Comparison of ENCODE assay signal across 26 cellular contexts in genomic region chr1:69535490-69535889, GRCh38. TPM values are rescaled to one million over a fixed set of nuclear protein-coding genes. Genes with fewer than 3 reads are reported as not detected.
"Had no signal": no experiment of that assay in that cellular context is flagged by ENCODE, and none has a peak within 500 bp of the region (broad histone marks: within the 10 kb centered on the region; RNA-seq: fewer than 3 reads in every experiment).

No MANE protein-coding gene starts in this region.

- H3K4me3 Mint-ChIP-seq: dendritic cell treated with granulocyte-macrophage colony-stimulating factor and Interleukin-4, amounts not matched to agents 40 ng/mL and 50 ng/mL, for 4 days; naive thymus-derived CD8-positive, alpha-beta T cell; stimulated activated memory B cell treated with anti-CD40 and anti-IgM and Interleukin-4, amounts not matched to agents 10 μg/mL and 1 μg/mL and 100 μg/mL, for 72 hours; type B pancreatic cell had no signal

- H3K27me3 Mint-ChIP-seq: dendritic cell treated with granulocyte-macrophage colony-stimulating factor and Interleukin-4, amounts not matched to agents 40 ng/mL and 50 ng/mL, for 4 days; naive thymus-derived CD8-positive, alpha-beta T cell; stimulated activated memory B cell treated with anti-CD40 and anti-IgM and Interleukin-4, amounts not matched to agents 10 μg/mL and 1 μg/mL and 100 μg/mL, for 72 hours had no signal

- H3K9me3 Mint-ChIP-seq: dendritic cell treated with granulocyte-macrophage colony-stimulating factor and Interleukin-4, amounts not matched to agents 40 ng/mL and 50 ng/mL, for 4 days had no signal

- H3K4me1 ChIP-seq: colonic mucosa, esophagus muscularis mucosa, psoas muscle, sigmoid colon, testis, tibial artery had no signal

- H3K9me3 ChIP-seq: colonic mucosa, esophagus muscularis mucosa, ovary, psoas muscle, sigmoid colon, testis, tibial artery had no signal

- H3K4me3 ChIP-seq: colonic mucosa, esophagus muscularis mucosa, ovary, psoas muscle, sigmoid colon, testis, tibial artery had no signal

- H3K27ac Mint-ChIP-seq: dendritic cell treated with granulocyte-macrophage colony-stimulating factor and Interleukin-4, amounts not matched to agents 40 ng/mL and 50 ng/mL, for 4 days; naive thymus-derived CD8-positive, alpha-beta T cell; stimulated activated memory B cell treated with anti-CD40 and anti-IgM and Interleukin-4, amounts not matched to agents 10 μg/mL and 1 μg/mL and 100 μg/mL, for 72 hours; type B pancreatic cell had no signal

- ATAC-seq: left lobe of liver; naive thymus-derived CD8-positive, alpha-beta T cell; psoas muscle; right cardiac atrium; stimulated activated memory B cell treated with anti-CD40 and anti-IgM and Interleukin-4, amounts not matched to agents 10 μg/mL and 1 μg/mL and 100 μg/mL, for 72 hours; stimulated activated naive CD8-positive, alpha-beta T cell treated with anti-CD3 and anti-CD28 coated beads, Interleukin-15, Interleukin-2, amounts not matched to agents 100 U/mL and 50 U/mL, for 24 hours had no signal

- H3K4me1 Mint-ChIP-seq: naive thymus-derived CD8-positive, alpha-beta T cell; stimulated activated memory B cell treated with anti-CD40 and anti-IgM and Interleukin-4, amounts not matched to agents 10 μg/mL and 1 μg/mL and 100 μg/mL, for 72 hours had no signal

- H3K27ac ChIP-seq: colonic mucosa, esophagus muscularis mucosa, ovary, psoas muscle, sigmoid colon, testis, tibial artery had no signal

- H3K36me3 Mint-ChIP-seq: naive thymus-derived CD8-positive, alpha-beta T cell; stimulated activated memory B cell treated with anti-CD40 and anti-IgM and Interleukin-4, amounts not matched to agents 10 μg/mL and 1 μg/mL and 100 μg/mL, for 72 hours; type B pancreatic cell had no signal

- H3K27me3 ChIP-seq: colonic mucosa, esophagus muscularis mucosa, ovary, sigmoid colon, testis, tibial artery had no signal

- DNase-seq: colonic mucosa; effector CD8-positive, alpha-beta T cell; hypothalamus; kidney; mesenchymal stem cell; midbrain; naive thymus-derived CD8-positive, alpha-beta T cell; occipital lobe; ovary; posterior cingulate gyrus; psoas muscle; right cardiac atrium; sigmoid colon; stimulated activated CD4-positive, alpha-beta T cell treated with anti-CD3 and anti-CD28 coated beads, Interleukin-4, amount 100 ng/mL, for 4 hours; stimulated activated naive CD8-positive, alpha-beta T cell treated with anti-CD3 and anti-CD28 coated beads, Interleukin-15, Interleukin-2, amounts not matched to agents 100 U/mL and 50 U/mL, for 24 hours; substantia nigra; testis; tibial artery had no signal

- H3K36me3 ChIP-seq: colonic mucosa, esophagus muscularis mucosa, ovary, sigmoid colon, tibial artery had no signal

- FAIRE-seq: endothelial cell of umbilical vein had no signal

RNA-seq across cellular contexts. Expression of gene LRRC7, which starts 32.2 kb away (rescaled TPM):
- total RNA-seq: chondrocyte, epithelial cell of proximal tubule had no signal
